ENCODE assay signal across 1 cellular context in genomic region chr6:28838289-28838633, GRCh38.
TF ChIP-seq lines count a peak whose summit lies in the region.

No MANE protein-coding gene starts in this region.

TF ChIP-seq in K562, 482 proteins besides CTCF, POLR2A, EP300 and RAD21 (continued from another document and continues in another):
- TF ChIP-seq TSHZ1 (CRISPR knock-in tag; IDR thresholded peaks at IDR 0.05) (no peak; the same call in 1 of the 2 replicates), ZNF766 (CRISPR knock-in tag; conservative IDR thresholded peaks at IDR 0.05) (peak; percentile 35; the same call in 1 of the 2 replicates), NCOA2 (IDR thresholded peaks at IDR 0.05; ENCODE audit: partially characterized antibody in 2 of 2) (peak in 1 of 2 experiments; percentile 86), RB1 (IDR thresholded peaks at IDR 0.05; ENCODE audit: low read depth) (peak; percentile 84), IFI16 (CRISPR knock-in tag; IDR thresholded peaks at IDR 0.05) (no peak), CHD2 (IDR thresholded peaks at IDR 0.05; ENCODE audit: low read depth, low read length) (peak; percentile 69), CC2D1A (IDR thresholded peaks at IDR 0.05) (no peak), ZNF551 (CRISPR knock-in tag; IDR thresholded peaks at IDR 0.05) (no peak), ZBTB5 (IDR thresholded peaks at IDR 0.05) (peak; percentile 79), ZNF23 (CRISPR knock-in tag; IDR thresholded peaks at IDR 0.05) (no peak), MAZ (CRISPR knock-in tag; conservative IDR thresholded peaks at IDR 0.05 in 1 of 2, IDR thresholded peaks at IDR 0.05 in 1 of 2) (no peak; a peak in 1 of 4 replicates), PHTF2 (CRISPR knock-in tag; IDR thresholded peaks at IDR 0.05) (peak; percentile 11), NR4A1 (CRISPR knock-in tag; IDR thresholded peaks at IDR 0.05) (no peak), NR4A1 (tag; IDR thresholded peaks at IDR 0.05) (peak; percentile 61; the same call in 1 of the 2 replicates), CREB3 (tag; conservative IDR thresholded peaks at IDR 0.05; ENCODE audit: low read depth) (peak; percentile 80; the same call in 1 of the 2 replicates), RNF2 (IDR thresholded peaks at IDR 0.05) (peak; percentile 76), ZNF212 (CRISPR knock-in tag; IDR thresholded peaks at IDR 0.05) (peak; percentile 85; the same call in 1 of the 2 replicates), ZNF764 (CRISPR knock-in tag; IDR thresholded peaks at IDR 0.05; ENCODE audit: low read depth) (peak; percentile 81), EGR1 (conservative IDR thresholded peaks at IDR 0.05) (peak; percentile 96), DEAF1 (CRISPR knock-in tag; IDR thresholded peaks at IDR 0.05) (peak; percentile 25; the same call in 1 of the 2 replicates), MEIS2 (IDR thresholded peaks at IDR 0.05; ENCODE audit: partially characterized antibody) (no peak), SOX6 (IDR thresholded peaks at IDR 0.05) (no peak; the same call in 1 of the 2 replicates), PYGO2 (tag; IDR thresholded peaks at IDR 0.05) (0 out of 2 replicates have a peak, but pooled peaks have one; percentile 48), GTF2F1 (IDR thresholded peaks at IDR 0.05; ENCODE audit: low read depth, low read length) (peak; percentile 65; the same call in 1 of the 2 replicates), E2F6 (IDR thresholded peaks at IDR 0.05; ENCODE audit: borderline replicate concordance in 1 of 2, extremely low read depth in 1 of 2, insufficient read depth in 1 of 2, insufficient read length in 1 of 2, low read depth in 1 of 2, low read length in 1 of 2, poor library complexity in 1 of 2, severe bottlenecking in 1 of 2) (peak in 1 of 2 experiments; percentile 83), YBX1 (IDR thresholded peaks at IDR 0.05) (no peak), HEY1 (CRISPR knock-in tag; IDR thresholded peaks at IDR 0.05; ENCODE audit: borderline replicate concordance) (peak; percentile 66; the same call in 1 of the 2 replicates), STAT5A (IDR thresholded peaks at IDR 0.05; ENCODE audit: borderline replicate concordance, low read length) (peak; percentile 38; the same call in 1 of the 2 replicates), U2AF1 (optimal IDR thresholded peaks at IDR 0.05; ENCODE audit: low read depth, low read length) (no peak), ATF2 (CRISPR knock-in tag; IDR thresholded peaks at IDR 0.05) (no peak), CGGBP1 (CRISPR knock-in tag; IDR thresholded peaks at IDR 0.05) (0 out of 2 replicates have a peak, but pooled peaks have one; percentile 55), ZBTB26 (CRISPR knock-in tag; IDR thresholded peaks at IDR 0.05) (peak; percentile 40; the same call in 1 of the 2 replicates), CHAMP1 (IDR thresholded peaks at IDR 0.05) (peak; percentile 67; the same call in 1 of the 2 replicates), ELF4 (CRISPR knock-in tag; IDR thresholded peaks at IDR 0.05) (no peak), CREB5 (CRISPR knock-in tag; IDR thresholded peaks at IDR 0.05) (no peak), KDM2B (CRISPR knock-in tag; IDR thresholded peaks at IDR 0.05) (0 out of 2 replicates have a peak, but pooled peaks have one; percentile 59), ZNF395 (CRISPR knock-in tag; IDR thresholded peaks at IDR 0.05) (peak; percentile 81; the same call in 1 of the 2 replicates), NEUROD1 (IDR thresholded peaks at IDR 0.05; ENCODE audit: borderline replicate concordance, low read depth, low read length, partially characterized antibody) (peak; percentile 48), SIN3B (IDR thresholded peaks at IDR 0.05; ENCODE audit: low read depth) (0 out of 2 replicates have a peak, but pooled peaks have one; percentile 4), GABPA (tag; conservative IDR thresholded peaks at IDR 0.05; ENCODE audit: low read depth) (no peak; the same call in 1 of the 2 replicates), LARP7 (IDR thresholded peaks at IDR 0.05) (0 out of 2 replicates have a peak, but pooled peaks have one; percentile 0), ZFP1 (CRISPR knock-in tag; IDR thresholded peaks at IDR 0.05) (0 out of 2 replicates have a peak, but pooled peaks have one; percentile 15), HDAC1 (IDR thresholded peaks at IDR 0.05) (peak; percentile 6 to 99), XRCC3 (IDR thresholded peaks at IDR 0.05) (no peak)
